In genomic region chr7:66591058-66591800, GRCh38 we compare ENCODE assay signal across 1 cellular context.
TF ChIP-seq lines count a peak whose summit lies in the region.

No MANE protein-coding gene starts in this region.

TF ChIP-seq in HepG2, 621 proteins besides CTCF, POLR2A, EP300 and RAD21:
- TF ChIP-seq ZNF563 (CRISPR knock-in tag; IDR thresholded peaks at IDR 0.05) = 0 out of 2 replicates have a peak, but pooled peaks have one; percentile 2
- TF ChIP-seq ZNF225 (CRISPR knock-in tag; IDR thresholded peaks at IDR 0.05) = 0 out of 2 replicates have a peak, but pooled peaks have one; percentile 5
- 0 out of 2 replicates have a peak, but pooled peaks have one; percentile 1 for TF ChIP-seq HIVEP1 (CRISPR knock-in tag; IDR thresholded peaks at IDR 0.05)
- TF ChIP-seq ZNF772 (CRISPR knock-in tag; IDR thresholded peaks at IDR 0.05) = 0 out of 2 replicates have a peak, but pooled peaks have one; percentile 10
- TF ChIP-seq MYC (CRISPR knock-in tag; IDR thresholded peaks at IDR 0.05; ENCODE audit: borderline replicate concordance) = 0 out of 2 replicates have a peak, but pooled peaks have one; percentile 15
- TF ChIP-seq KDM3A (CRISPR knock-in tag; IDR thresholded peaks at IDR 0.05; ENCODE audit: low read depth) = peak; percentile 19; the same call in 1 of the 2 replicates
- 0 out of 2 replicates have a peak, but pooled peaks have one; percentile 6 for TF ChIP-seq ZNF337 (CRISPR knock-in tag; IDR thresholded peaks at IDR 0.05; ENCODE audit: borderline replicate concordance, low read depth)
- TF ChIP-seq ZNF788 (CRISPR knock-in tag; IDR thresholded peaks at IDR 0.05; ENCODE audit: borderline replicate concordance) = 0 out of 2 replicates have a peak, but pooled peaks have one; percentile 8
- peak; percentile 82 for TF ChIP-seq ZNF121 (CRISPR knock-in tag; IDR thresholded peaks at IDR 0.05)
